In the genomic region with DNA sequence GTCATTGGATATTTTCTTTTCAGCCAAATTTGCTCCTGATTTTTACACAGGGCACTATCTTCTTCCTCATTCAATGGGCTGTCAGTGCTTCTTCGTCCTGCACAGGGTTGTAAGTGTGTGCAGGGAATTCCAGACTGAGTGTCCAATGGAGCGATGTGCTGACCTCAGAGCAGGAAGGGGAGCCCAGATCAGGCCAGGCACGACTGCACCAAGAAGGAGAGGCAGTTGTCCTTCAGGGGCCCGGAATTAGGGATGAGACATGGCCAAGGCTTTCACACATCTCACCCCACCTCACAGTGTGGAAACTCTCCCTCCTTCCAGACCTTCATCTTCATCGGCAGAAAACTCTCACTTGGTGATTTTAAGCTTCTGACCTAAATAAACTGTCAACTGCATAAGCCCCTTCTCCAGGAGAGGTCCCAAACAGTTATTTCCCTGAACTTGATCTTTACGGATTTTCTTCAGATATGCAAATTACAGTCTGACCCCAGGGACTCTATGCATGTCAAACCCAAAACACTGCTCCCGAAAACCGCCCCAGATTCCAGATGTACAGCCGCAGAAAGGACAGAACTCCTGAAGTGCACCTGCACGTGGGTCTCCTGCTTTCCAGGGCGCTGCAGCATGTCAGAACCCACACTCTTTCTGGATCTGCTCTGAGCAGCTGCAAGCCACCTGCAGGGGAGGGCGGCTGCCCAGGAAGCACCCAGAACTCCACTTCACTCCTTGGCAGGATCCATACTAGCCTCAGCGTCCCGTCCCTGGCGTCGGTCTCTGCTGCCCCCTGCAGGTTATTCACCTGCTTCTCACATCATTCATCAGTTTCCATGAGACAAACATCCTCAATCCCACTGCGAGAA, we compare ENCODE assay signal across 1 cellular context.
TF ChIP-seq lines count a peak whose summit lies in the region.

No MANE protein-coding gene starts in this region.

TF ChIP-seq in GM12878, 131 proteins besides CTCF, POLR2A, EP300 and RAD21 (continues in another document):
- TF ChIP-seq NR2C1 (IDR thresholded peaks at IDR 0.05): no peak
- no peak for TF ChIP-seq ATF7 (IDR thresholded peaks at IDR 0.05; ENCODE audit: low read depth)
- TF ChIP-seq ZNF217 (IDR thresholded peaks at IDR 0.05): no peak
- TF ChIP-seq STAT3 (IDR thresholded peaks at IDR 0.05; ENCODE audit: low read depth, low read length): no peak
- no peak for TF ChIP-seq FOXM1 (IDR thresholded peaks at IDR 0.05; ENCODE audit: low read depth, low read length)
- TF ChIP-seq DPF2 (IDR thresholded peaks at IDR 0.05): no peak
- no peak for TF ChIP-seq CHD4 (IDR thresholded peaks at IDR 0.05)
- TF ChIP-seq YBX1 (IDR thresholded peaks at IDR 0.05): no peak
- TF ChIP-seq CBX3 (IDR thresholded peaks at IDR 0.05; ENCODE audit: borderline replicate concordance, low read depth): no peak
- no peak for TF ChIP-seq PAX5 (IDR thresholded peaks at IDR 0.05; ENCODE audit: borderline replicate concordance, low read depth, low read length)
- TF ChIP-seq, protein P1, sequence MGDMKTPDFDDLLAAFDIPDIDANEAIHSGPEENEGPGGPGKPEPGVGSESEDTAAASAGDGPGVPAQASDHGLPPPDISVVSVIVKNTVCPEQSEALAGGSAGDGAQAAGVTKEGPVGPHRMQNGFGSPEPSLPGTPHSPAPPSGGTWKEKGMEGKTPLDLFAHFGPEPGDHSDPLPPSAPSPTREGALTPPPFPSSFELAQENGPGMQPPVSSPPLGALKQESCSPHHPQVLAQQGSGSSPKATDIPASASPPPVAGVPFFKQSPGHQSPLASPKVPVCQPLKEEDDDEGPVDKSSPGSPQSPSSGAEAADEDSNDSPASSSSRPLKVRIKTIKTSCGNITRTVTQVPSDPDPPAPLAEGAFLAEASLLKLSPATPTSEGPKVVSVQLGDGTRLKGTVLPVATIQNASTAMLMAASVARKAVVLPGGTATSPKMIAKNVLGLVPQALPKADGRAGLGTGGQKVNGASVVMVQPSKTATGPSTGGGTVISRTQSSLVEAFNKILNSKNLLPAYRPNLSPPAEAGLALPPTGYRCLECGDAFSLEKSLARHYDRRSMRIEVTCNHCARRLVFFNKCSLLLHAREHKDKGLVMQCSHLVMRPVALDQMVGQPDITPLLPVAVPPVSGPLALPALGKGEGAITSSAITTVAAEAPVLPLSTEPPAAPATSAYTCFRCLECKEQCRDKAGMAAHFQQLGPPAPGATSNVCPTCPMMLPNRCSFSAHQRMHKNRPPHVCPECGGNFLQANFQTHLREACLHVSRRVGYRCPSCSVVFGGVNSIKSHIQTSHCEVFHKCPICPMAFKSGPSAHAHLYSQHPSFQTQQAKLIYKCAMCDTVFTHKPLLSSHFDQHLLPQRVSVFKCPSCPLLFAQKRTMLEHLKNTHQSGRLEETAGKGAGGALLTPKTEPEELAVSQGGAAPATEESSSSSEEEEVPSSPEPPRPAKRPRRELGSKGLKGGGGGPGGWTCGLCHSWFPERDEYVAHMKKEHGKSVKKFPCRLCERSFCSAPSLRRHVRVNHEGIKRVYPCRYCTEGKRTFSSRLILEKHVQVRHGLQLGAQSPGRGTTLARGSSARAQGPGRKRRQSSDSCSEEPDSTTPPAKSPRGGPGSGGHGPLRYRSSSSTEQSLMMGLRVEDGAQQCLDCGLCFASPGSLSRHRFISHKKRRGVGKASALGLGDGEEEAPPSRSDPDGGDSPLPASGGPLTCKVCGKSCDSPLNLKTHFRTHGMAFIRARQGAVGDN (IDR thresholded peaks at IDR 0.05): no peak
- TF ChIP-seq, protein P2, sequence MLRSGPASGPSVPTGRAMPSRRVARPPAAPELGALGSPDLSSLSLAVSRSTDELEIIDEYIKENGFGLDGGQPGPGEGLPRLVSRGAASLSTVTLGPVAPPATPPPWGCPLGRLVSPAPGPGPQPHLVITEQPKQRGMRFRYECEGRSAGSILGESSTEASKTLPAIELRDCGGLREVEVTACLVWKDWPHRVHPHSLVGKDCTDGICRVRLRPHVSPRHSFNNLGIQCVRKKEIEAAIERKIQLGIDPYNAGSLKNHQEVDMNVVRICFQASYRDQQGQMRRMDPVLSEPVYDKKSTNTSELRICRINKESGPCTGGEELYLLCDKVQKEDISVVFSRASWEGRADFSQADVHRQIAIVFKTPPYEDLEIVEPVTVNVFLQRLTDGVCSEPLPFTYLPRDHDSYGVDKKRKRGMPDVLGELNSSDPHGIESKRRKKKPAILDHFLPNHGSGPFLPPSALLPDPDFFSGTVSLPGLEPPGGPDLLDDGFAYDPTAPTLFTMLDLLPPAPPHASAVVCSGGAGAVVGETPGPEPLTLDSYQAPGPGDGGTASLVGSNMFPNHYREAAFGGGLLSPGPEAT (IDR thresholded peaks at IDR 0.05; ENCODE audit: low read depth): no peak
- TF ChIP-seq, protein P3, sequence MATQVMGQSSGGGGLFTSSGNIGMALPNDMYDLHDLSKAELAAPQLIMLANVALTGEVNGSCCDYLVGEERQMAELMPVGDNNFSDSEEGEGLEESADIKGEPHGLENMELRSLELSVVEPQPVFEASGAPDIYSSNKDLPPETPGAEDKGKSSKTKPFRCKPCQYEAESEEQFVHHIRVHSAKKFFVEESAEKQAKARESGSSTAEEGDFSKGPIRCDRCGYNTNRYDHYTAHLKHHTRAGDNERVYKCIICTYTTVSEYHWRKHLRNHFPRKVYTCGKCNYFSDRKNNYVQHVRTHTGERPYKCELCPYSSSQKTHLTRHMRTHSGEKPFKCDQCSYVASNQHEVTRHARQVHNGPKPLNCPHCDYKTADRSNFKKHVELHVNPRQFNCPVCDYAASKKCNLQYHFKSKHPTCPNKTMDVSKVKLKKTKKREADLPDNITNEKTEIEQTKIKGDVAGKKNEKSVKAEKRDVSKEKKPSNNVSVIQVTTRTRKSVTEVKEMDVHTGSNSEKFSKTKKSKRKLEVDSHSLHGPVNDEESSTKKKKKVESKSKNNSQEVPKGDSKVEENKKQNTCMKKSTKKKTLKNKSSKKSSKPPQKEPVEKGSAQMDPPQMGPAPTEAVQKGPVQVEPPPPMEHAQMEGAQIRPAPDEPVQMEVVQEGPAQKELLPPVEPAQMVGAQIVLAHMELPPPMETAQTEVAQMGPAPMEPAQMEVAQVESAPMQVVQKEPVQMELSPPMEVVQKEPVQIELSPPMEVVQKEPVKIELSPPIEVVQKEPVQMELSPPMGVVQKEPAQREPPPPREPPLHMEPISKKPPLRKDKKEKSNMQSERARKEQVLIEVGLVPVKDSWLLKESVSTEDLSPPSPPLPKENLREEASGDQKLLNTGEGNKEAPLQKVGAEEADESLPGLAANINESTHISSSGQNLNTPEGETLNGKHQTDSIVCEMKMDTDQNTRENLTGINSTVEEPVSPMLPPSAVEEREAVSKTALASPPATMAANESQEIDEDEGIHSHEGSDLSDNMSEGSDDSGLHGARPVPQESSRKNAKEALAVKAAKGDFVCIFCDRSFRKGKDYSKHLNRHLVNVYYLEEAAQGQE (IDR thresholded peaks at IDR 0.05; ENCODE audit: low read depth, low read length): no peak
- TF ChIP-seq BACH1 (IDR thresholded peaks at IDR 0.05; ENCODE audit: borderline replicate concordance): 0 out of 2 replicates have a peak, but pooled peaks have one; percentile 22
- TF ChIP-seq FOS (IDR thresholded peaks at IDR 0.05; ENCODE audit: borderline replicate concordance, extremely low read depth, insufficient read length): no peak
- TF ChIP-seq FOXK2 (IDR thresholded peaks at IDR 0.05): no peak
- TF ChIP-seq, protein P4, sequence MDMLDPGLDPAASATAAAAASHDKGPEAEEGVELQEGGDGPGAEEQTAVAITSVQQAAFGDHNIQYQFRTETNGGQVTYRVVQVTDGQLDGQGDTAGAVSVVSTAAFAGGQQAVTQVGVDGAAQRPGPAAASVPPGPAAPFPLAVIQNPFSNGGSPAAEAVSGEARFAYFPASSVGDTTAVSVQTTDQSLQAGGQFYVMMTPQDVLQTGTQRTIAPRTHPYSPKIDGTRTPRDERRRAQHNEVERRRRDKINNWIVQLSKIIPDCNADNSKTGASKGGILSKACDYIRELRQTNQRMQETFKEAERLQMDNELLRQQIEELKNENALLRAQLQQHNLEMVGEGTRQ (IDR thresholded peaks at IDR 0.05; ENCODE audit: borderline replicate concordance, low read depth, low read length): no peak
- TF ChIP-seq PAX8 (IDR thresholded peaks at IDR 0.05): no peak
- TF ChIP-seq, protein P5, sequence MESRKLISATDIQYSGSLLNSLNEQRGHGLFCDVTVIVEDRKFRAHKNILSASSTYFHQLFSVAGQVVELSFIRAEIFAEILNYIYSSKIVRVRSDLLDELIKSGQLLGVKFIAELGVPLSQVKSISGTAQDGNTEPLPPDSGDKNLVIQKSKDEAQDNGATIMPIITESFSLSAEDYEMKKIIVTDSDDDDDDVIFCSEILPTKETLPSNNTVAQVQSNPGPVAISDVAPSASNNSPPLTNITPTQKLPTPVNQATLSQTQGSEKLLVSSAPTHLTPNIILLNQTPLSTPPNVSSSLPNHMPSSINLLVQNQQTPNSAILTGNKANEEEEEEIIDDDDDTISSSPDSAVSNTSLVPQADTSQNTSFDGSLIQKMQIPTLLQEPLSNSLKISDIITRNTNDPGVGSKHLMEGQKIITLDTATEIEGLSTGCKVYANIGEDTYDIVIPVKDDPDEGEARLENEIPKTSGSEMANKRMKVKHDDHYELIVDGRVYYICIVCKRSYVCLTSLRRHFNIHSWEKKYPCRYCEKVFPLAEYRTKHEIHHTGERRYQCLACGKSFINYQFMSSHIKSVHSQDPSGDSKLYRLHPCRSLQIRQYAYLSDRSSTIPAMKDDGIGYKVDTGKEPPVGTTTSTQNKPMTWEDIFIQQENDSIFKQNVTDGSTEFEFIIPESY (IDR thresholded peaks at IDR 0.05): no peak
- TF ChIP-seq NFYA (IDR thresholded peaks at IDR 0.05; ENCODE audit: borderline replicate concordance, low read depth, low read length): no peak
- TF ChIP-seq, protein P6, sequence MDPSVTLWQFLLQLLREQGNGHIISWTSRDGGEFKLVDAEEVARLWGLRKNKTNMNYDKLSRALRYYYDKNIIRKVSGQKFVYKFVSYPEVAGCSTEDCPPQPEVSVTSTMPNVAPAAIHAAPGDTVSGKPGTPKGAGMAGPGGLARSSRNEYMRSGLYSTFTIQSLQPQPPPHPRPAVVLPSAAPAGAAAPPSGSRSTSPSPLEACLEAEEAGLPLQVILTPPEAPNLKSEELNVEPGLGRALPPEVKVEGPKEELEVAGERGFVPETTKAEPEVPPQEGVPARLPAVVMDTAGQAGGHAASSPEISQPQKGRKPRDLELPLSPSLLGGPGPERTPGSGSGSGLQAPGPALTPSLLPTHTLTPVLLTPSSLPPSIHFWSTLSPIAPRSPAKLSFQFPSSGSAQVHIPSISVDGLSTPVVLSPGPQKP (IDR thresholded peaks at IDR 0.05; ENCODE audit: low read depth, low read length): no peak
- TF ChIP-seq, protein P7, sequence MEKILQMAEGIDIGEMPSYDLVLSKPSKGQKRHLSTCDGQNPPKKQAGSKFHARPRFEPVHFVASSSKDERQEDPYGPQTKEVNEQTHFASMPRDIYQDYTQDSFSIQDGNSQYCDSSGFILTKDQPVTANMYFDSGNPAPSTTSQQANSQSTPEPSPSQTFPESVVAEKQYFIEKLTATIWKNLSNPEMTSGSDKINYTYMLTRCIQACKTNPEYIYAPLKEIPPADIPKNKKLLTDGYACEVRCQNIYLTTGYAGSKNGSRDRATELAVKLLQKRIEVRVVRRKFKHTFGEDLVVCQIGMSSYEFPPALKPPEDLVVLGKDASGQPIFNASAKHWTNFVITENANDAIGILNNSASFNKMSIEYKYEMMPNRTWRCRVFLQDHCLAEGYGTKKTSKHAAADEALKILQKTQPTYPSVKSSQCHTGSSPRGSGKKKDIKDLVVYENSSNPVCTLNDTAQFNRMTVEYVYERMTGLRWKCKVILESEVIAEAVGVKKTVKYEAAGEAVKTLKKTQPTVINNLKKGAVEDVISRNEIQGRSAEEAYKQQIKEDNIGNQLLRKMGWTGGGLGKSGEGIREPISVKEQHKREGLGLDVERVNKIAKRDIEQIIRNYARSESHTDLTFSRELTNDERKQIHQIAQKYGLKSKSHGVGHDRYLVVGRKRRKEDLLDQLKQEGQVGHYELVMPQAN (conservative IDR thresholded peaks at IDR 0.05): no peak
- TF ChIP-seq, protein P8, sequence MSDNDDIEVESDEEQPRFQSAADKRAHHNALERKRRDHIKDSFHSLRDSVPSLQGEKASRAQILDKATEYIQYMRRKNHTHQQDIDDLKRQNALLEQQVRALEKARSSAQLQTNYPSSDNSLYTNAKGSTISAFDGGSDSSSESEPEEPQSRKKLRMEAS (IDR thresholded peaks at IDR 0.05; ENCODE audit: low read depth, low read length): no peak
- 0 out of 2 replicates have a peak, but pooled peaks have one; percentile 16 for TF ChIP-seq HDGF (IDR thresholded peaks at IDR 0.05)
- no peak; the same call in 1 of the 2 replicates for TF ChIP-seq NR2F1 (conservative IDR thresholded peaks at IDR 0.05)
- TF ChIP-seq SIN3A (IDR thresholded peaks at IDR 0.05; ENCODE audit: low read depth, low read length): no peak
- no peak; the same call in 1 of the 2 replicates for TF ChIP-seq LARP7 (IDR thresholded peaks at IDR 0.05)
- no peak for TF ChIP-seq MEF2B (IDR thresholded peaks at IDR 0.05; ENCODE audit: partially characterized antibody, poor library complexity, severe bottlenecking)
- TF ChIP-seq GABPA (IDR thresholded peaks at IDR 0.05; ENCODE audit: low read depth): no peak
- no peak for TF ChIP-seq POU2F2 (IDR thresholded peaks at IDR 0.05; ENCODE audit: borderline replicate concordance, low read depth, low read length)
- TF ChIP-seq, protein P9, sequence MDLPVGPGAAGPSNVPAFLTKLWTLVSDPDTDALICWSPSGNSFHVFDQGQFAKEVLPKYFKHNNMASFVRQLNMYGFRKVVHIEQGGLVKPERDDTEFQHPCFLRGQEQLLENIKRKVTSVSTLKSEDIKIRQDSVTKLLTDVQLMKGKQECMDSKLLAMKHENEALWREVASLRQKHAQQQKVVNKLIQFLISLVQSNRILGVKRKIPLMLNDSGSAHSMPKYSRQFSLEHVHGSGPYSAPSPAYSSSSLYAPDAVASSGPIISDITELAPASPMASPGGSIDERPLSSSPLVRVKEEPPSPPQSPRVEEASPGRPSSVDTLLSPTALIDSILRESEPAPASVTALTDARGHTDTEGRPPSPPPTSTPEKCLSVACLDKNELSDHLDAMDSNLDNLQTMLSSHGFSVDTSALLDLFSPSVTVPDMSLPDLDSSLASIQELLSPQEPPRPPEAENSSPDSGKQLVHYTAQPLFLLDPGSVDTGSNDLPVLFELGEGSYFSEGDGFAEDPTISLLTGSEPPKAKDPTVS (IDR thresholded peaks at IDR 0.05; ENCODE audit: low read depth, low read length): no peak
- TF ChIP-seq HDAC6 (IDR thresholded peaks at IDR 0.05; ENCODE audit: unreplicated experiment): no peak
- no peak for TF ChIP-seq SRF (IDR thresholded peaks at IDR 0.05; ENCODE audit: low read depth in 2 of 2, low read length in 2 of 2)
- no peak for TF ChIP-seq ZNF274 (IDR thresholded peaks at IDR 0.05; ENCODE audit: insufficient read depth, insufficient read length)
